Comparison of ENCODE assay signal across 8 cellular contexts in the genomic region with DNA sequence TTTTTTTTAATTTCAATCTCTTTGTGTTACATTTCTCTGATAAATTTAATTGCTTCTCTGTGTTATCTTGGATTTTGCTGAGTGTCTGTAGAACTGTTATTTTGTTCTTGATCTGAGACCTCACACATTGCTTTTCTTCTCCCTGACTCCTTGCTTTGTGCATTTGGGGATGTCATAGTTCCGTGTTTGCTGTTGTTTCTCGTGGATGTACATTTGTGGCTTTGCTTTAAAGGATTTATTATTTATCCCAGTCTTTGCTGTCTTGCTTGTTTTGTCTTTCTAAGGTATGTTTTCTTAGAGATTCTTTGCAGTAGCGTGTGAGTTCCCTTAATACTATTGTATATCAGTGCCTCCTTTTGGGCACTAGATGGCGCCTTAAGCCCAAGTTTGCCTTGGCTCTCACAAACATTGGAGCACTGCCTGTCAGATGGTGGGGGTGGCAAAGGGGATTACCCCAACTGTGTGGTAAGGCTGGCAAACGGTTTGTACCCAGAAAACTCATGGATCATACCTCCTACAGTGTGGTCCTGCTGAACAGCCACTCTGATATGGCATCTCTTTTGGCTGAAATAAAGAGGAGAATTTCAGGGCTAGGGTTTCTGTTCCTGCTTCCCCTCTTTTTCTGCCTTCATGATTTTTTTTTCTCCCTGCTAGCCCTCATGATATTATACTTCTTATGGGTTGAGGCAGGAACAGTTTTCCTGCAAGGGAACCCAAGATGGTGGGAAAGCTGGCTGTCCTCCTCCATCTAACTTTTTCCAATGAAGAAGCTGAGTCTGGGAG.
A peak's percentile ranks its signal among the peaks of the same experiment; 100 is the strongest.
DNase-seq lines count a peak whose midpoint lies in the region; ATAC-seq and TF ChIP-seq lines count a peak whose summit lies in the region.

No MANE protein-coding gene starts in this region.

- H3K9me2 ChIP-seq in OCI-LY1 (ENCODE audit: low read depth, low read length) (no peaks in the 10 kb centered on the region), neural cell (ENCODE audit: insufficient read depth, low read length) (no peaks in the 10 kb centered on the region)

- H3K4me3 ChIP-seq in OCI-LY1 (ENCODE audit: low read depth, low read length, poor library complexity, severe bottlenecking) (no peak overlapping the region), neural cell (ENCODE audit: low read length) (no peak overlapping the region)

- no peak for TF ChIP-seq EP300 in neural cell (conservative IDR thresholded peaks at IDR 0.05; ENCODE audit: poor library complexity, severe bottlenecking)

- TF ChIP-seq CTCF in OCI-LY1 (IDR thresholded peaks at IDR 0.05; ENCODE audit: low read length) (peak; percentile 96), neural cell (IDR thresholded peaks at IDR 0.05; ENCODE audit: poor library complexity, severe bottlenecking) (peak; percentile 97)

- H3K79me2 ChIP-seq in OCI-LY1 (ENCODE audit: insufficient read depth, low read length): no peaks in the 10 kb centered on the region
- no peaks in the 10 kb centered on the region for H3K79me2 ChIP-seq in neural cell (replicated peaks; ENCODE audit: insufficient read depth, low read length)

- H4K20me1 ChIP-seq in OCI-LY1 (ENCODE audit: insufficient read depth, low read length): no peaks in the 10 kb centered on the region
- H4K20me1 ChIP-seq in neural cell (ENCODE audit: insufficient read depth): no peaks in the 10 kb centered on the region

- ATAC-seq in GM21447 (IDR thresholded peaks at IDR 0.05; ENCODE audit: unreplicated experiment): peak; percentile 100

- peak; percentile 97 for TF ChIP-seq RAD21 in neural cell (conservative IDR thresholded peaks at IDR 0.05)

- DNase-seq in DMS53 (lab: John Stamatoyannopoulos, UW) (peak; percentile 71), HT-29 (ENCODE audit: low spot score) (peak; percentile 67), activated T-cell treated with anti-CD3 and anti-CD28 coated beads for 48 hours (ENCODE audit: low read depth) (peak; percentile 43), fibroblast of gingiva (ENCODE audit: low read depth) (peak; percentile 73), stromal cell of bone marrow (ENCODE audit: low read depth) (peak; percentile 48)

- H3K27ac ChIP-seq in OCI-LY1 (ENCODE audit: low read depth, low read length, poor library complexity, severe bottlenecking): no peak overlapping the region
- H3K27ac ChIP-seq in neural cell (ENCODE audit: low read length): no peak overlapping the region

- H2AFZ ChIP-seq in OCI-LY1 (ENCODE audit: low read length) (no peak overlapping the region), neural cell (ENCODE audit: low read depth, low read length) (no peak overlapping the region)

- H3K36me3 ChIP-seq in OCI-LY1 (ENCODE audit: insufficient read depth, low read length): no peaks in the 10 kb centered on the region
- H3K36me3 ChIP-seq in neural cell (ENCODE audit: insufficient read depth, low read length): no peaks in the 10 kb centered on the region

- H3K4me2 ChIP-seq in OCI-LY1 (ENCODE audit: low read length): no peak overlapping the region
- H3K4me2 ChIP-seq in neural cell (ENCODE audit: low read length): no peak overlapping the region

- H3F3A ChIP-seq in OCI-LY1 (ENCODE audit: insufficient read depth, low read length): no peaks in the 10 kb centered on the region
- no peaks in the 10 kb centered on the region for H3F3A ChIP-seq in neural cell (ENCODE audit: insufficient read depth, low read length, poor library complexity, severe bottlenecking)

- peaks cover 6% of the 10 kb centered on the region for H3K4me1 ChIP-seq in OCI-LY1 (ENCODE audit: insufficient read depth, low read length, severe bottlenecking)

- no peaks in the 10 kb centered on the region for H3K27me3 ChIP-seq in OCI-LY1 (ENCODE audit: insufficient read depth, low read length)
- H3K27me3 ChIP-seq in neural cell (ENCODE audit: insufficient read depth, low read depth, low read length): no peaks in the 10 kb centered on the region

- H3K9me3 ChIP-seq in OCI-LY1 (ENCODE audit: low read length): no peaks in the 10 kb centered on the region
- no peaks in the 10 kb centered on the region for H3K9me3 ChIP-seq in neural cell (ENCODE audit: low read length)

- H3K9ac ChIP-seq in OCI-LY1 (ENCODE audit: low read length) (no peak overlapping the region), neural cell (ENCODE audit: low read length) (no peak overlapping the region)

TF ChIP-seq in neural cell, 6 proteins besides CTCF, POLR2A, EP300 and RAD21:
- TF ChIP-seq MXI1 (conservative IDR thresholded peaks at IDR 0.05; ENCODE audit: poor library complexity, severe bottlenecking) (peak; percentile 26), POLR2AphosphoS5 (IDR thresholded peaks at IDR 0.05) (no peak), SMC3 (conservative IDR thresholded peaks at IDR 0.05; ENCODE audit: poor library complexity) (peak; percentile 90)
TF ChIP-seq in neural cell: peak in this region for 2.
